ENCODE assay signal across 14 cellular contexts in genomic region chr3:8421267-8421666, GRCh38.
DNase-seq lines count a peak whose midpoint lies in the region; ATAC-seq, FAIRE-seq and TF ChIP-seq lines count a peak whose summit lies in the region.
"Had no signal": no experiment of that assay in that cellular context is flagged by ENCODE, and none has a peak within 500 bp of the region (broad histone marks: within the 10 kb centered on the region; RNA-seq: fewer than 3 reads in every experiment).

No MANE protein-coding gene starts in this region.

- H3K79me2 ChIP-seq in Loucy (ENCODE audit: insufficient read depth, low read length) = no peaks in the 10 kb centered on the region

- ATAC-seq in stimulated activated naive CD8-positive, alpha-beta T cell treated with anti-CD3 and anti-CD28 coated beads, Interleukin-15, amount 100 ng/mL, for 72 hours = peak; percentile 66
- ATAC-seq in stimulated activated naive CD8-positive, alpha-beta T cell treated with anti-CD3 and anti-CD28 coated beads, Interleukin-15, Interleukin-2, amounts not matched to agents 100 U/mL and 50 U/mL, for 24 hours = no peak
- ATAC-seq in GM19397 (IDR thresholded peaks at IDR 0.05; ENCODE audit: unreplicated experiment) = no peak
- no peak for ATAC-seq in GM21367 (IDR thresholded peaks at IDR 0.05; ENCODE audit: unreplicated experiment)
- ATAC-seq: activated CD8-positive, alpha-beta memory T cell treated with anti-CD3 and anti-CD28 coated beads, Interleukin-2, amount 10 ng/mL, durations not matched to agents 7 days and 5 days had no signal

- H3K27me3 ChIP-seq in Loucy (ENCODE audit: insufficient read depth, low read length, poor library complexity, severe bottlenecking) (no peaks in the 10 kb centered on the region), WERI-Rb-1 (ENCODE audit: insufficient read depth, low read depth, severe bottlenecking) (no peaks in the 10 kb centered on the region), dorsolateral prefrontal cortex (no peaks in the 10 kb centered on the region)
- H3K27me3 ChIP-seq: BLaER1 treated with 17β-estradiol and CSF1 and Interleukin-3, amounts not matched to agents 10 nM and 100 nM had no signal

- H3K9me3 ChIP-seq in Loucy (ENCODE audit: insufficient read depth, low read depth, low read length) (no peaks in the 10 kb centered on the region), WERI-Rb-1 (ENCODE audit: severe bottlenecking) (no peaks in the 10 kb centered on the region), kidney (ENCODE audit: control insufficient read depth in 1 of 2, low read length in 2 of 2) (peaks cover 0 to 10% of the 10 kb centered on the region in 2 donors)

- H3K27ac ChIP-seq in WERI-Rb-1 (no peak overlapping the region), kidney (ENCODE audit: low read depth in 2 of 2, low read length in 2 of 2) (no peak overlapping the region), dorsolateral prefrontal cortex (no peak overlapping the region)
- H3K27ac ChIP-seq: BLaER1 treated with 17β-estradiol and CSF1 and Interleukin-3, amounts not matched to agents 10 nM and 100 nM had no signal

- no peak for DNase-seq in stimulated activated naive CD8-positive, alpha-beta T cell treated with anti-CD3 and anti-CD28 coated beads, Interleukin-15, amount 100 ng/mL, for 72 hours
- no peak for DNase-seq in stimulated activated naive CD8-positive, alpha-beta T cell treated with anti-CD3 and anti-CD28 coated beads, Interleukin-15, Interleukin-2, amounts not matched to agents 100 U/mL and 50 U/mL, for 24 hours
- DNase-seq in WERI-Rb-1 (peak; percentile 34), kidney (no peak), dorsolateral prefrontal cortex (no peak)
- DNase-seq: activated CD8-positive, alpha-beta memory T cell treated with anti-CD3 and anti-CD28 coated beads, Interleukin-2, amount 10 ng/mL, durations not matched to agents 7 days and 5 days; foreskin melanocyte; stimulated activated CD4-positive, alpha-beta T cell treated with anti-CD3 and anti-CD28 coated beads, Interleukin-4, amount 100 ng/mL, for 1 hour had no signal

- no peak for FAIRE-seq in kidney (lab: Jason Lieb, UNC)
- FAIRE-seq: islet of Langerhans had no signal

- H3K4me1 ChIP-seq in Loucy (ENCODE audit: insufficient read depth, low read length, poor library complexity, severe bottlenecking) (peaks cover 5% of the 10 kb centered on the region), kidney (ENCODE audit: control insufficient read depth in 1 of 2, insufficient read depth in 1 of 2, low read depth in 1 of 2, low read length in 2 of 2) (peaks cover 2 to 5% of the 10 kb centered on the region in 2 donors)

- H3K36me3 ChIP-seq in Loucy (ENCODE audit: insufficient read depth, low read length) (no peaks in the 10 kb centered on the region), WERI-Rb-1 (no peaks in the 10 kb centered on the region), kidney (ENCODE audit: control insufficient read depth in 1 of 2, insufficient read depth in 2 of 2, low read length in 2 of 2) (no peaks in the 10 kb centered on the region)
- H3K36me3 ChIP-seq: BLaER1 treated with 17β-estradiol and CSF1 and Interleukin-3, amounts not matched to agents 10 nM and 100 nM had no signal

- H3F3A ChIP-seq in Loucy (ENCODE audit: low read depth) = no peaks in the 10 kb centered on the region

- H3K9me2 ChIP-seq in Loucy (replicated peaks; ENCODE audit: low read depth, low read length) = no peaks in the 10 kb centered on the region

- intact Hi-C loops in kidney (cut with DNase I) = loop anchor here (10.0 kb wide), 1 partner anchor 184 kb away; no protein-coding TSS in a partner anchor
- intact Hi-C loops in dorsolateral prefrontal cortex (cut with DNase I) = no loop called here

- H2AFZ ChIP-seq in Loucy (ENCODE audit: low read length) = peak overlapping the region; percentile 77

- H3K4me3 ChIP-seq in Loucy (ENCODE audit: low read length, poor library complexity, severe bottlenecking) (no peak overlapping the region), WERI-Rb-1 (ENCODE audit: low read depth, low read length) (no peak overlapping the region), kidney (ENCODE audit: low read length in 2 of 2) (no peak overlapping the region), dorsolateral prefrontal cortex (no peak overlapping the region)
- H3K4me3 ChIP-seq: BLaER1 treated with 17β-estradiol and CSF1 and Interleukin-3, amounts not matched to agents 10 nM and 100 nM had no signal

- H3K4me2 ChIP-seq in Loucy (ENCODE audit: low read depth, low read length, poor library complexity, severe bottlenecking) = no peak overlapping the region

- H4K20me1 ChIP-seq in Loucy (ENCODE audit: insufficient read depth, low read length, poor library complexity, severe bottlenecking) = no peaks in the 10 kb centered on the region
- H4K20me1 ChIP-seq: BLaER1 treated with 17β-estradiol and CSF1 and Interleukin-3, amounts not matched to agents 10 nM and 100 nM had no signal

- no peak overlapping the region for H3K4me3 Mint-ChIP-seq in stimulated activated naive CD8-positive, alpha-beta T cell treated with anti-CD3 and anti-CD28 coated beads, Interleukin-15, amount 100 ng/mL, for 72 hours
- H3K4me3 Mint-ChIP-seq: activated CD8-positive, alpha-beta memory T cell treated with anti-CD3 and anti-CD28 coated beads, Interleukin-2, amount 10 ng/mL, durations not matched to agents 7 days and 5 days; T-helper 2 cell treated with Interferon-gamma antibody and Interleukin-4, amounts not matched to agents 5 μg/mL and 100 μg/mL, for 36 hours had no signal

- H3K9me3 Mint-ChIP-seq in stimulated activated naive CD8-positive, alpha-beta T cell treated with anti-CD3 and anti-CD28 coated beads, Interleukin-15, amount 100 ng/mL, for 72 hours = no peaks in the 10 kb centered on the region
- H3K9me3 Mint-ChIP-seq: T-helper 2 cell treated with Interferon-gamma antibody and Interleukin-4, amounts not matched to agents 5 μg/mL and 100 μg/mL, for 36 hours had no signal

- peak overlapping the region in 1 of 2 donors; percentile 67 for H3K27ac Mint-ChIP-seq in stimulated activated naive CD8-positive, alpha-beta T cell treated with anti-CD3 and anti-CD28 coated beads, Interleukin-15, amount 100 ng/mL, for 72 hours
- H3K27ac Mint-ChIP-seq: activated CD8-positive, alpha-beta memory T cell treated with anti-CD3 and anti-CD28 coated beads, Interleukin-2, amount 10 ng/mL, durations not matched to agents 7 days and 5 days; T-helper 2 cell treated with Interferon-gamma antibody and Interleukin-4, amounts not matched to agents 5 μg/mL and 100 μg/mL, for 36 hours had no signal

- TF ChIP-seq CTCF in Loucy (conservative IDR thresholded peaks at IDR 0.05; ENCODE audit: low read length) = peak; percentile 74
- peak; percentile 61 for TF ChIP-seq CTCF in WERI-Rb-1 (IDR thresholded peaks at IDR 0.05; ENCODE audit: low read depth, low read length)
- no peak for TF ChIP-seq CTCF in kidney (IDR thresholded peaks at IDR 0.05; ENCODE audit: borderline replicate concordance, extremely low read depth, insufficient read depth)
- peak in 3 of 56 donors; percentile 10 to 13 (median 13) for TF ChIP-seq CTCF in dorsolateral prefrontal cortex (IDR thresholded peaks at IDR 0.05 in 54 of 56, conservative IDR thresholded peaks at IDR 0.05 in 2 of 56; ENCODE audit: low read depth in 1 of 56, partially characterized antibody in 56 of 56)

- H3K4me1 Mint-ChIP-seq in stimulated activated naive CD8-positive, alpha-beta T cell treated with anti-CD3 and anti-CD28 coated beads, Interleukin-15, amount 100 ng/mL, for 72 hours = no peaks in the 10 kb centered on the region
- H3K4me1 Mint-ChIP-seq: activated CD8-positive, alpha-beta memory T cell treated with anti-CD3 and anti-CD28 coated beads, Interleukin-2, amount 10 ng/mL, durations not matched to agents 7 days and 5 days had no signal

- H3K27me3 Mint-ChIP-seq in stimulated activated naive CD8-positive, alpha-beta T cell treated with anti-CD3 and anti-CD28 coated beads, Interleukin-15, amount 100 ng/mL, for 72 hours = no peaks in the 10 kb centered on the region
- H3K27me3 Mint-ChIP-seq: activated CD8-positive, alpha-beta memory T cell treated with anti-CD3 and anti-CD28 coated beads, Interleukin-2, amount 10 ng/mL, durations not matched to agents 7 days and 5 days had no signal

- no peak overlapping the region for H3K9ac ChIP-seq in Loucy (ENCODE audit: low read depth, low read length, poor library complexity, severe bottlenecking)
- H3K9ac ChIP-seq in kidney (ENCODE audit: low read length in 2 of 2) = no peak overlapping the region
- H3K9ac ChIP-seq: BLaER1 treated with 17β-estradiol and CSF1 and Interleukin-3, amounts not matched to agents 10 nM and 100 nM had no signal
